ENCODE assay signal across 18 cellular contexts in the genomic region with DNA sequence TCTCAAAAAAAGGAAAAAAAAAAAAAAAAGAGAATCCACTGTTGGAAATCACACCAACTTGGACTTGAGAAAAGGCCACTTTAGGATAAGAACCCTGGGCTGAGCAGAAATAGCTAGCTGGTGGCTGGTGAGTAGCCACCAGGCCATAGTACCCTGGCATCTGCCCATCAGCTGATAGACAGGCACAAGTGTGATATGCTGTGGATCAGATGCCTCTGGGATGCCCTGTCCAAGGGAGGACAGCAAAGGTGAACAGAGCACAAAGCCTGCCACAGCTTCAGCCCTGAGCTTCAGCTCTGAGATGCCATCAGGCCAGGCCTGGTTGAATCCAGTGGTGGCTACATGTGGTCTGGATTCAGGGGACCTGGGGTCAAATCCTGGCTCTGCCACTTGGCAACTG. TPM values are rescaled to one million over a fixed set of nuclear protein-coding genes. Genes with fewer than 3 reads are reported as not detected.
"Had no signal": no experiment of that assay in that cellular context is flagged by ENCODE, and none has a peak within 500 bp of the region (broad histone marks: within the 10 kb centered on the region; RNA-seq: fewer than 3 reads in every experiment).

No MANE protein-coding gene starts in this region.

- H3K9me3 ChIP-seq: esophagus squamous epithelium, lower lobe of right lung, pancreas, suprapubic skin, thyroid gland had no signal

- DNase-seq: cerebellar nuclear complex; effector memory CD8-positive, alpha-beta T cell; esophagus squamous epithelium; foreskin fibroblast; head of caudate nucleus; islet precursor cell; lower lobe of right lung; naive B cell; occipital lobe; pancreas; small intestine; stimulated activated CD4-positive, alpha-beta T cell treated with anti-CD3 and anti-CD28 coated beads, Interleukin-12 subunit alpha, Interleukin-12 subunit beta, amount 100 ng/mL, for 4 hours; stimulated activated naive CD4-positive, alpha-beta T cell treated with Interleukin-2 at 50 U/mL for 16 hours; thyroid gland had no signal

- H3K4me3 ChIP-seq: esophagus squamous epithelium, lower lobe of right lung, pancreas, suprapubic skin, thyroid gland had no signal

- ATAC-seq: effector memory CD8-positive, alpha-beta T cell; left lobe of liver; lower lobe of right lung; pancreas; sciatic nerve had no signal

- H3K27me3 ChIP-seq: esophagus squamous epithelium, pancreas, suprapubic skin, thyroid gland had no signal

- H3K27ac ChIP-seq: esophagus squamous epithelium, lower lobe of right lung, pancreas, suprapubic skin, thyroid gland had no signal

RNA-seq across cellular contexts. Expression of a gene that starts 21.3 kb away (rescaled TPM):
- total RNA-seq: epithelial cell of proximal tubule, lower lobe of right lung had no signal
